In the genomic region with DNA sequence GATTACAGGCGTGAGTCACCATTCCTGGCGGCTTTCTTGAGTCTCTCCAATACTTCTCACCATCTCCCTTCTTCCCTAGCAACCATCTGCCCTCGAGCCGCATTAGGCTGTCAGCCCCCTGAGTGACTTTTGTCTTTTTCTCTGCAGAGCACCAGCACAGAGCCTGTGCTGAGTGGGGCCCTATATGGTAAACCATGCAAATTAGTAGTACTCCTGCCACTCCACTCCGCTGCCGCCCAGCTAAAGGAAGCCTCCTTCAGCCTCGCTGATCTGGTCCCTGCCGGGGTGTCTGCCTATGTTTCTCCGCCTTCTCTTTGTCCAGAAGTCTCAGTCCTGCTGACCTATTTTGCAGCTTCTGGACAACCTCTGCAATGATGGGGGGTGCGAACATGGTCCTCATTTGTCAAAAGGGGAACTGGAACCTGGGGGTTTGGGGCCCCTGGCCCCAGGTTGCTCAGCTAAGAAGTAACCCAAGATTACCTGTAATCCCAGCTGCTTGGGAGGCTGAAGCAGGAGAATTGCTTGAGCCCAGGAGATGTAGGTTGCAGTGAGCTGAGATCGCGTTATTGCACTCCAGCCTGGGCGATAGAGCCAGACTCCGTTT, we compare ENCODE assay signal across 1 cellular context.
A peak's percentile ranks its signal among the peaks of the same experiment; 100 is the strongest.
TF ChIP-seq lines count a peak whose summit lies in the region.

No MANE protein-coding gene starts in this region.

TF ChIP-seq in GM12878, 131 proteins besides CTCF, POLR2A, EP300 and RAD21:
- TF ChIP-seq IRF4 (IDR thresholded peaks at IDR 0.05; ENCODE audit: low read depth, low read length) (0 out of 2 replicates have a peak, but pooled peaks have one; percentile 28), RUNX3 (IDR thresholded peaks at IDR 0.05; ENCODE audit: low read length) (peak; percentile 48; the same call in 1 of the 2 replicates), SPI1 (IDR thresholded peaks at IDR 0.05; ENCODE audit: borderline replicate concordance, insufficient read depth, low read depth, low read length) (peak; percentile 89), CREM (IDR thresholded peaks at IDR 0.05; ENCODE audit: low read depth) (0 out of 2 replicates have a peak, but pooled peaks have one; percentile 10)
